ENCODE assay signal across 11 cellular contexts in genomic region chr11:114815176-114815575, GRCh38.
"Had no signal": no experiment of that assay in that cellular context is flagged by ENCODE, and none has a peak within 500 bp of the region (broad histone marks: within the 10 kb centered on the region; RNA-seq: fewer than 3 reads in every experiment).

No MANE protein-coding gene starts in this region.

- H3K4me2 ChIP-seq: GM23338 had no signal

- H3K4me1 ChIP-seq: HAP-1 had no signal

- H3K36me3 ChIP-seq: HAP-1 had no signal

- ATAC-seq: GM23338, HCT116 had no signal

- H3K27ac ChIP-seq: GM23248 had no signal

- H3K9me3 ChIP-seq: HAP-1 had no signal

- FAIRE-seq: H1, H54 had no signal

- DNase-seq: GM23248, GOT3, H7, H9, HCEC 1CT, HFFc6 had no signal

- H3K4me3 ChIP-seq: GM23248, GM23338, HAP-1 had no signal

- H3K9ac ChIP-seq: GM23248 had no signal

- H2AFZ ChIP-seq: GM23248, GM23338 had no signal
